Comparison of ENCODE assay signal across 9 cellular contexts in the genomic region with DNA sequence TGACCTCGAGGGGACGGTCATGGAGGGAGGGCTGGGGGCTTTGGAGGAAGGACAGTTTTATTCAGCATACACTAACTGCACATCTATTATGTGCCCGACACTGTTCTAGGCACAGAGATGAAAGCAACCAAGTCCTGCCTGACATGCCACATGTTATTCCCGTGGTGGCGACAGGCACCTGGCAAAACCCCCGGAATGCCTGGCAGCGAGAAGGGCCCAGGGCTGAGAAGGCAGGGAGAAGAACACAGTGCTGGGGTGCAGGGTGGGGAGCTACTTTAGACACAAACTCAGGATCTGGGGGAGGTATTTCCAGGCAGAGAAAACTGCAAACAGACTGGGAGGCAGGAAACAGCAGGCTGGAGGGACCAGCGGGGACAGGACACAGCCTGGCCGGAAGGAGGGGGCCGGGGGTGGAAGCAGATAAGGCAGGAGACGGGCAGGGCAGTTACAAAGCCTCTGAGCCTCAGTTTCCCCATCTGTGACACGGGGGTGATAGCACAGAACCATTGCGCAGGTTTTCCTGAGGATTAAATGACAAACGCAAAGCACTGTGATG.
A peak's percentile ranks its signal among the peaks of the same experiment; 100 is the strongest.
DNase-seq lines count a peak whose midpoint lies in the region; ATAC-seq, FAIRE-seq and TF ChIP-seq lines count a peak whose summit lies in the region.
"Had no signal": no experiment of that assay in that cellular context is flagged by ENCODE, and none has a peak within 500 bp of the region (broad histone marks: within the 10 kb centered on the region; RNA-seq: fewer than 3 reads in every experiment).

No MANE protein-coding gene starts in this region.

- DNase-seq in CD14-positive monocyte (ENCODE audit: low spot score) (no peak), Karpas-422 (no peak), chondrocyte (ENCODE audit: low spot score) (peak; percentile 37), natural killer cell (no peak), amniotic stem cell (lab: John Stamatoyannopoulos, UW) (no peak), small intestine (no peak), NCI-H1436 treated with DMSO at 0.1 percent for 48 hours (lab: John Stamatoyannopoulos, UW) (no peak)

- H4K20me1 ChIP-seq in Karpas-422 (ENCODE audit: insufficient read depth, low read depth, low read length): no peaks in the 10 kb centered on the region

- H3K4me2 ChIP-seq in Karpas-422 (ENCODE audit: low read depth, low read length, poor library complexity, severe bottlenecking): peak overlapping the region; percentile 77

- H3K4me1 ChIP-seq in Karpas-422 (ENCODE audit: low read length) (peaks cover 60% of the 10 kb centered on the region), small intestine (ENCODE audit: control insufficient read depth in 2 of 2, insufficient read depth in 1 of 2, low read depth in 1 of 2, low read length in 1 of 2) (peaks cover 0 to 3% of the 10 kb centered on the region in 2 donors)

- H3K27me3 ChIP-seq in Karpas-422 (ENCODE audit: low read length) (no peaks in the 10 kb centered on the region), small intestine (ENCODE audit: control insufficient read depth in 2 of 2, insufficient read depth in 2 of 2, low read length in 2 of 2) (no peaks in the 10 kb centered on the region)

- WGBS in small intestine, 3 donors: 77 to 84% (median 82%) methylated on average over 14 of the region's 14 CpGs

- H3K9ac ChIP-seq in Karpas-422 (ENCODE audit: low read length): peak overlapping the region; percentile 74

- peak overlapping the region; percentile 67 for H3K4me3 ChIP-seq in Karpas-422 (ENCODE audit: low read length)
- H3K4me3 ChIP-seq in small intestine (ENCODE audit: low read depth in 1 of 2, low read length in 2 of 2): no peak overlapping the region
- H3K4me3 ChIP-seq: K562 had no signal

- ATAC-seq in natural killer cell: no peak
- ATAC-seq in GM18858 (IDR thresholded peaks at IDR 0.05; ENCODE audit: unreplicated experiment): no peak

- no peaks in the 10 kb centered on the region for H3K27me3 Mint-ChIP-seq in CD14-positive monocyte (ENCODE audit: low read depth in 3 of 3)
- no peaks in the 10 kb centered on the region for H3K27me3 Mint-ChIP-seq in chondrocyte (ENCODE audit: low read depth)
- H3K27me3 Mint-ChIP-seq in natural killer cell (ENCODE audit: low read depth in 2 of 2): no peaks in the 10 kb centered on the region

- H3K9me3 Mint-ChIP-seq in CD14-positive monocyte (peaks cover 0 to 5% (median 1%) of the 10 kb centered on the region in 7 donors), chondrocyte (ENCODE audit: low read depth) (no peaks in the 10 kb centered on the region), natural killer cell (peaks cover 3 to 4% of the 10 kb centered on the region in 2 donors)

- peak overlapping the region; percentile 95 to 98 (median 96) for H3K27ac Mint-ChIP-seq in CD14-positive monocyte
- H3K27ac Mint-ChIP-seq in chondrocyte (ENCODE audit: unreplicated experiment): peak overlapping the region; percentile 94
- H3K27ac Mint-ChIP-seq in natural killer cell: peak overlapping the region; percentile 94 to 97

- intact Hi-C loops in CD14-positive monocyte (cut with micrococcal nuclease) (no loop called here), natural killer cell (cut with micrococcal nuclease) (loop anchor here (2.0 to 10.0 kb wide), 5 partner anchors 22 to 1816 kb away; a partner anchor contains a TSS)

- no peaks in the 10 kb centered on the region for H3K9me2 ChIP-seq in Karpas-422 (replicated peaks; ENCODE audit: insufficient read depth, low read length)

- H3K9me3 ChIP-seq in Karpas-422 (ENCODE audit: low read length) (no peaks in the 10 kb centered on the region), small intestine (ENCODE audit: control insufficient read depth, low read depth) (no peaks in the 10 kb centered on the region)

- H3K36me3 Mint-ChIP-seq in CD14-positive monocyte (peaks cover 62 to 69% of the 10 kb centered on the region in 2 donors), chondrocyte (ENCODE audit: low read depth) (peaks cover 8% of the 10 kb centered on the region), natural killer cell (no peaks in the 10 kb centered on the region)

- peak overlapping the region; percentile 93 for H3K27ac ChIP-seq in Karpas-422 (ENCODE audit: low read length)
- no peak overlapping the region for H3K27ac ChIP-seq in small intestine (ENCODE audit: low read depth in 1 of 2, low read length in 1 of 2)

- no peak for TF ChIP-seq CTCF in CD14-positive monocyte (IDR thresholded peaks at IDR 0.05)
- TF ChIP-seq CTCF in chondrocyte (IDR thresholded peaks at IDR 0.05): no peak
- TF ChIP-seq CTCF in natural killer cell (IDR thresholded peaks at IDR 0.05): no peak

- no peak for FAIRE-seq in small intestine (lab: Jason Lieb, UNC)
- FAIRE-seq: K562 had no signal

- peaks cover 9% of the 10 kb centered on the region for H3K79me2 ChIP-seq in Karpas-422 (ENCODE audit: low read length)

- peaks cover 73% of the 10 kb centered on the region for H3K4me1 Mint-ChIP-seq in CD14-positive monocyte
- H3K4me1 Mint-ChIP-seq in chondrocyte (ENCODE audit: low read depth): peaks cover 79% of the 10 kb centered on the region
- peaks cover 73 to 78% of the 10 kb centered on the region in 2 donors for H3K4me1 Mint-ChIP-seq in natural killer cell

- peaks cover 4% of the 10 kb centered on the region; the same call in 1 of the 2 replicates for H3K36me3 ChIP-seq in Karpas-422 (ENCODE audit: insufficient read depth, low read length)
- no peaks in the 10 kb centered on the region for H3K36me3 ChIP-seq in small intestine (ENCODE audit: control insufficient read depth in 2 of 2, insufficient read depth in 2 of 2, low read length in 2 of 2)

- no peak overlapping the region; the same call in 1 of the 2 replicates for H2AFZ ChIP-seq in Karpas-422 (ENCODE audit: low read length)

- H3K4me3 Mint-ChIP-seq in CD14-positive monocyte (no peak overlapping the region), chondrocyte (ENCODE audit: unreplicated experiment) (no peak overlapping the region), natural killer cell (peak overlapping the region; percentile 87)
